20 cellular contexts compared by ENCODE assay signal in the genomic region with DNA sequence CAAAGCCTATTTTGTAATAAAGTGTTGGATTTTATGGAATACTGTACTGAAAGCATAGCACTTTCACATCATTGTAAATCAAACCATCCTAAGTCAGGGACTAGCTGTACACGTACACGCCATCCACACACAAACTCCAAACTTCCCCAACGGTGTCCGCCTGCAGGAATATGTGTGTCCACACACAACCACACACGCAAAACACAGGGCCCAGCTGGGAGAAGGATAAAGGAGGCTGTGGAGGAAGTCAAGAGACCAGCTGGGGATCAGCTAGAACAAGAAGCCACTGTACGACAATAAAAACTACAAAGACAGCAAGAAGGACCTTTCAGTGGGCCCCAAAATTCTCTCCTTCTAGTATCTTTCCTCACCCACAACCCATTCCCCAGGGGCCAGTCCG. TPM values are rescaled to one million over a fixed set of nuclear protein-coding genes. Genes with fewer than 3 reads are reported as not detected.
DNase-seq lines count a peak whose midpoint lies in the region; ATAC-seq and TF ChIP-seq lines count a peak whose summit lies in the region.
"Had no signal": no experiment of that assay in that cellular context is flagged by ENCODE, and none has a peak within 500 bp of the region (broad histone marks: within the 10 kb centered on the region; RNA-seq: fewer than 3 reads in every experiment).

No MANE protein-coding gene starts in this region.

- peaks cover 37% of the 10 kb centered on the region for H3K27me3 Mint-ChIP-seq in Calu3 (ENCODE audit: unreplicated experiment)

- 85% methylated on average over 7 of the region's 7 CpGs for WGBS in right cardiac atrium

- no peaks in the 10 kb centered on the region for H3K36me3 ChIP-seq in colonic mucosa
- no peaks in the 10 kb centered on the region for H3K36me3 ChIP-seq in lower lobe of right lung
- H3K36me3 ChIP-seq in vagina, result no peaks in the 10 kb centered on the region

- H3K27ac ChIP-seq in right cardiac atrium (ENCODE audit: low read length) (no peak overlapping the region), colonic mucosa (no peak overlapping the region), lower lobe of right lung (no peak overlapping the region), vagina (peak overlapping the region; percentile 89)

- H3K27ac Mint-ChIP-seq in Calu3 (ENCODE audit: unreplicated experiment), result no peak overlapping the region
- H3K27ac Mint-ChIP-seq: CD4-positive, alpha-beta T cell; nephron progenitor cell had no signal

- no peaks in the 10 kb centered on the region for H3K4me1 Mint-ChIP-seq in Calu3 (ENCODE audit: low read depth, unreplicated experiment)
- H3K4me1 Mint-ChIP-seq: central memory CD8-positive, alpha-beta T cell had no signal

- no TSS peak for BruUV-seq in Calu3 (replicated peaks; lab: Mats Ljungman, UMichigan)

- H3K4me3 Mint-ChIP-seq in Calu3 (ENCODE audit: low read depth, unreplicated experiment), result no peak overlapping the region
- H3K4me3 Mint-ChIP-seq: CD4-positive, alpha-beta T cell; central memory CD8-positive, alpha-beta T cell; effector memory CD8-positive, alpha-beta T cell; nephron progenitor cell had no signal

- no peaks in the 10 kb centered on the region for H3K9me3 Mint-ChIP-seq in Calu3 (ENCODE audit: low read depth, unreplicated experiment)
- H3K9me3 Mint-ChIP-seq: CD4-positive, alpha-beta T cell; central memory CD8-positive, alpha-beta T cell; effector memory CD8-positive, alpha-beta T cell; nephron progenitor cell had no signal

- ATAC-seq in right cardiac atrium, result no peak
- ATAC-seq in lower lobe of right lung, result no peak
- ATAC-seq: effector memory CD8-positive, alpha-beta T cell had no signal

- no peaks in the 10 kb centered on the region for H3K36me3 Mint-ChIP-seq in Calu3 (ENCODE audit: insufficient read depth, unreplicated experiment)

- H3K4me3 ChIP-seq in right cardiac atrium (ENCODE audit: low read length) (no peak overlapping the region), colonic mucosa (no peak overlapping the region), lower lobe of right lung (no peak overlapping the region), vagina (peak overlapping the region in 1 of 2 donors; percentile 51)

- DNase-seq in cardiac septum (ENCODE audit: low spot score) (peak; percentile 10), right cardiac atrium (no peak), colonic mucosa (peak; percentile 10), lower lobe of right lung (peak; percentile 11), vagina (ENCODE audit: extremely low spot score in 2 of 2) (no peak), T-helper 9 cell (no peak), erythroblast (lab: John Stamatoyannopoulos, UW) (no peak), Calu3 (no peak)
- DNase-seq: activated CD4-positive, alpha-beta T cell treated with anti-CD3 and anti-CD28 coated beads for 1 hour; activated gamma-delta T cell treated with Interleukin-2 at 50 U/mL for 16 hours; effector memory CD8-positive, alpha-beta T cell; hypothalamus; kidney glomerular epithelial cell; midbrain; NCI-H1436 treated with DMSO at 0.1 percent for 48 hours; nephron progenitor cell; stimulated activated CD8-positive, alpha-beta memory T cell treated with anti-CD3 and anti-CD28 coated beads, Interleukin-4, amount 100 ng/mL, for 48 hours had no signal

- CTCF ChIA-PET in Calu3 (lab: Charles Lee), result interaction anchor here (1.3 kb wide), 1 partner anchor 15 kb away, joined by 4 read pairs; no protein-coding TSS in a partner anchor

- H3K27me3 ChIP-seq in right cardiac atrium (ENCODE audit: control insufficient read depth, insufficient read depth), result no peaks in the 10 kb centered on the region
- H3K27me3 ChIP-seq in colonic mucosa, result no peaks in the 10 kb centered on the region
- H3K27me3 ChIP-seq in lower lobe of right lung (ENCODE audit: low read depth), result no peaks in the 10 kb centered on the region
- no peaks in the 10 kb centered on the region for H3K27me3 ChIP-seq in vagina

- no peak for TF ChIP-seq POLR2A in vagina (IDR thresholded peaks at IDR 0.05)
- no peak for TF ChIP-seq POLR2A in erythroblast (IDR thresholded peaks at IDR 0.05; ENCODE audit: low read length)

- no peak overlapping the region for H3K9ac ChIP-seq in colonic mucosa (ENCODE audit: low read depth in 2 of 2, low read length in 2 of 2)

- intact Hi-C loops in cardiac septum (cut with DNase I), result no loop called here
- intact Hi-C loops in right cardiac atrium (cut with DNase I), result no loop called here
- intact Hi-C loops in colonic mucosa (cut with DNase I), result no loop called here
- intact Hi-C loops in lower lobe of right lung (cut with DNase I), result no loop called here
- intact Hi-C loops in vagina (cut with DNase I), result no loop called here
- intact Hi-C loops in Calu3 (cut with micrococcal nuclease; ENCODE audit: unreplicated experiment), result no loop called here

- no peaks in the 10 kb centered on the region for H3K4me1 ChIP-seq in right cardiac atrium (ENCODE audit: control insufficient read depth, insufficient read depth, low read length)
- H3K4me1 ChIP-seq in colonic mucosa, result no peaks in the 10 kb centered on the region
- no peaks in the 10 kb centered on the region for H3K4me1 ChIP-seq in lower lobe of right lung
- H3K4me1 ChIP-seq in vagina, result no peaks in the 10 kb centered on the region

- H3K9me3 ChIP-seq in right cardiac atrium (ENCODE audit: control insufficient read depth, low read length) (no peaks in the 10 kb centered on the region), colonic mucosa (no peaks in the 10 kb centered on the region), lower lobe of right lung (no peaks in the 10 kb centered on the region), vagina (no peaks in the 10 kb centered on the region)

- no peak for TF ChIP-seq CTCF in colonic mucosa (IDR thresholded peaks at IDR 0.05)
- TF ChIP-seq CTCF in lower lobe of right lung (IDR thresholded peaks at IDR 0.05), result no peak
- no peak for TF ChIP-seq CTCF in vagina (IDR thresholded peaks at IDR 0.05)
- TF ChIP-seq CTCF in Calu3 (IDR thresholded peaks at IDR 0.05; ENCODE audit: unreplicated experiment), result no peak

RNA-seq across cellular contexts. Expression of a gene that starts 1.6 kb away (rescaled TPM):
- total RNA-seq in cardiac septum, result not detected
- under 1 TPM in 1 of 4 donors, not detected in 3; 0.34 TPM for total RNA-seq in right cardiac atrium
- 0.16 TPM for polyA plus RNA-seq in right cardiac atrium
- 1 to 10 TPM; 3.4 to 4.0 TPM for total RNA-seq in colonic mucosa
- total RNA-seq in lower lobe of right lung, result 8.3 TPM
- 729 TPM for total RNA-seq in vagina
- 2.1 and 3.3 TPM in 2 replicates for total RNA-seq in Calu3 (2022)
- total RNA-seq: CD4-positive, alpha-beta T cell; pulmonary artery endothelial cell had no signal

Comparison
In these comparisons a context has a peak if more than half of its experiments do, and no peak if none do; other contexts are left out.
1. DNase-seq: peak in cardiac septum (single experiment), colonic mucosa (single experiment) and lower lobe of right lung (single experiment); none in right cardiac atrium (0 of 3), vagina (0 of 2), T-helper 9 cell (single experiment), erythroblast (0 of 2) and Calu3 (single experiment).
2. RNA of a gene that starts 1.6 kb away (total RNA-seq): 729 TPM in vagina (single experiment); 8.3 TPM in lower lobe of right lung (single experiment), 3.4 to 4.0 TPM in colonic mucosa, 2.1 to 3.3 TPM in Calu3, 0.34 TPM in right cardiac atrium and not detected in cardiac septum (single experiment); every median in the first group is over 10 times any median in the second.